8 cellular contexts compared by ENCODE assay signal in genomic region chr6:15901141-15902115, GRCh38.
DNase-seq lines count a peak whose midpoint lies in the region; ATAC-seq, FAIRE-seq and TF ChIP-seq lines count a peak whose summit lies in the region.

No MANE protein-coding gene starts in this region.

- no peaks in the 10 kb centered on the region for H3K9me3 Mint-ChIP-seq in activated T-helper 17 cell treated with anti-CD3 and anti-CD28 coated beads, Interleukin-2, amount 50 U/mL, for 72 hours
- no peaks in the 10 kb centered on the region for H3K9me3 Mint-ChIP-seq in immature natural killer cell

- ATAC-seq in GM21447 (IDR thresholded peaks at IDR 0.05; ENCODE audit: unreplicated experiment) = peak; percentile 86
- ATAC-seq in HG03565 (IDR thresholded peaks at IDR 0.05; ENCODE audit: unreplicated experiment) = peak; percentile 83
- peak; percentile 85 for ATAC-seq in activated T-helper 17 cell treated with anti-CD3 and anti-CD28 coated beads, Interleukin-2, amount 50 U/mL, for 72 hours (replicated peaks)

- FAIRE-seq in GM18507 (lab: Jason Lieb, UNC) (peak; percentile 99), D721Med (lab: Jason Lieb, UNC) (no peak)

- H3K36me3 Mint-ChIP-seq in activated T-helper 17 cell treated with anti-CD3 and anti-CD28 coated beads, Interleukin-2, amount 50 U/mL, for 72 hours (ENCODE audit: low read depth) = no peaks in the 10 kb centered on the region
- no peaks in the 10 kb centered on the region for H3K36me3 Mint-ChIP-seq in immature natural killer cell

- no peaks in the 10 kb centered on the region for H3K27me3 Mint-ChIP-seq in activated T-helper 17 cell treated with anti-CD3 and anti-CD28 coated beads, Interleukin-2, amount 50 U/mL, for 72 hours
- peaks cover 3 to 6% (median 3%) of the 10 kb centered on the region in 3 donors for H3K27me3 Mint-ChIP-seq in immature natural killer cell (ENCODE audit: low read depth in 3 of 3)

- peak overlapping the region; percentile 77 for H3K27ac Mint-ChIP-seq in activated T-helper 17 cell treated with anti-CD3 and anti-CD28 coated beads, Interleukin-2, amount 50 U/mL, for 72 hours
- peak overlapping the region in 2 of 6 donors; percentile 37 to 45 for H3K27ac Mint-ChIP-seq in immature natural killer cell

- H3K4me1 Mint-ChIP-seq in activated T-helper 17 cell treated with anti-CD3 and anti-CD28 coated beads, Interleukin-2, amount 50 U/mL, for 72 hours = peaks cover 11% of the 10 kb centered on the region
- peaks cover 2 to 28% of the 10 kb centered on the region in 2 donors for H3K4me1 Mint-ChIP-seq in immature natural killer cell

- TF ChIP-seq CTCF in D721Med (IDR thresholded peaks at IDR 0.05; ENCODE audit: insufficient read depth, missing control alignments) = no peak

- DNase-seq in GM18507 (ENCODE audit: extremely low spot score, insufficient read length, low read depth) = peak; percentile 64
- DNase-seq in occipital lobe (lab: John Stamatoyannopoulos, UW) = no peak
- DNase-seq in GDM1 (lab: John Stamatoyannopoulos, UW) = no peak
- DNase-seq in immature natural killer cell = no peak
- DNase-seq in D721Med (ENCODE audit: insufficient read length, low spot score) = no peak

- peak overlapping the region; percentile 56 for H3K4me3 Mint-ChIP-seq in activated T-helper 17 cell treated with anti-CD3 and anti-CD28 coated beads, Interleukin-2, amount 50 U/mL, for 72 hours
- H3K4me3 Mint-ChIP-seq in immature natural killer cell = no peak overlapping the region
